ENCODE assay signal across 8 cellular contexts in the genomic region with DNA sequence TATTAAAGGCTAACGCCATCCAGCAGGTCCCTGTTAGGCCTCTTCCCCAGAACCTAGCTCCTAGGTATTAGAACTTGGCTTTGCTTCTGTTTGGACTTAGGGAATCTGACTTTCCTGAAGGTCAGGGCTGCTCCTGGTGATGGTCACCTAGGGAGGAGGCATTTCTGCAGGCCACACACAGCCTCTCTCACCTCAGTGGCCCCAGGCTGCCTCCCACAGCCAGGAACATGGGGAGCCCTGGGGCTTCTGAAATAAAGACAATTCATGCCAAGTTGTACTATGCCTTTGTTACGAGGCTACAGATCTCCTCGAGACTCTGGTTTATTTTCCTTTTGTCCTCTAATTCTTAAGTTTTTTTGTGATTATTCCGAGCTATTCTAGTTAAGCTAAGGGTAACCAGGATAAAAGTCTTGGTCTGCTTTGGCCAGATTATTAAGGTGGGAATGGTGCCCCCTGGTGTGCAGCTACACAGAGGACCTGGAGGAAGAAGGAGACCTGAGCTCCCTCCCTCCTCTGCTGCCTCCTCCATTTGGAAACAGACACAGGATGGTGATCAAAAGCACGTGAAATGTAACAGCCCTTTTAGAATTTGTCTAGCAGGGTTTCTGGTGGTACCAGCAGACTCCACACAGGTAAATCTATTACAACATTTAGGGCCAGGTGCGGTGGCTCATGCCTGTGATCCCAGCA.
A peak's percentile ranks its signal among the peaks of the same experiment; 100 is the strongest.
DNase-seq lines count a peak whose midpoint lies in the region; ATAC-seq, FAIRE-seq and TF ChIP-seq lines count a peak whose summit lies in the region.

No MANE protein-coding gene starts in this region.

- no peaks in the 10 kb centered on the region for H3K9me3 ChIP-seq in tibial nerve

- no peak overlapping the region for H3K4me3 ChIP-seq in tibial nerve

- peak in 4 of 5 experiments; percentile 6 to 63 (median 32) for TF ChIP-seq CTCF in tibial nerve (IDR thresholded peaks at IDR 0.05)

- peaks cover 0 to 14% (median 0%) of the 10 kb centered on the region in 4 donors for H3K4me1 ChIP-seq in tibial nerve

- H3K27me3 ChIP-seq in tibial nerve, result no peaks in the 10 kb centered on the region

- peak; percentile 68 for ATAC-seq in GM18868 (IDR thresholded peaks at IDR 0.05; ENCODE audit: unreplicated experiment)
- no peak for ATAC-seq in GM21447 (IDR thresholded peaks at IDR 0.05; ENCODE audit: unreplicated experiment)

- no peak for TF ChIP-seq POLR2A in tibial nerve (IDR thresholded peaks at IDR 0.05)
- no peak for TF ChIP-seq POLR2A in H54 (IDR thresholded peaks at IDR 0.05; ENCODE audit: low read depth, low read length)

- WGBS in tibial nerve, 2 donors, result 70 to 76% methylated on average over 6 of the region's 6 CpGs

- H3K36me3 ChIP-seq in tibial nerve, result no peaks in the 10 kb centered on the region

- TF ChIP-seq EP300 in tibial nerve (IDR thresholded peaks at IDR 0.05), result no peak

- DNase-seq in CMK (ENCODE audit: low read depth) (peak; percentile 4), LoVo (ENCODE audit: low spot score) (peak; percentile 48), amniotic epithelial cell (ENCODE audit: low read depth) (peak; percentile 66), islet precursor cell (peak; percentile 84), tibial nerve (ENCODE audit: low spot score in 2 of 2) (peak; percentile 41 to 80), H54 (ENCODE audit: insufficient read length, low spot score) (no peak)

- no peak for FAIRE-seq in H54 (lab: Jason Lieb, UNC)

- H3K27ac ChIP-seq in tibial nerve, result no peak overlapping the region
